In genomic region chr17:16584273-16584995, GRCh38 we compare ENCODE assay signal across 1 cellular context.
TF ChIP-seq lines count a peak whose summit lies in the region.

No MANE protein-coding gene starts in this region.

TF ChIP-seq in HepG2, 621 proteins besides CTCF, POLR2A, EP300 and RAD21 (continued from another document):
- peak; percentile 72 to 87 for TF ChIP-seq HMGXB4 (CRISPR knock-in tag; IDR thresholded peaks at IDR 0.05; ENCODE audit: borderline replicate concordance in 1 of 2, low read depth in 1 of 2)
- TF ChIP-seq IRF2 (CRISPR knock-in tag; IDR thresholded peaks at IDR 0.05): peak; percentile 59
- TF ChIP-seq AHR (CRISPR knock-in tag; IDR thresholded peaks at IDR 0.05): 0 out of 2 replicates have a peak, but pooled peaks have one; percentile 67
- TF ChIP-seq STAT5B (CRISPR knock-in tag; IDR thresholded peaks at IDR 0.05): no peak
- no peak for TF ChIP-seq REXO4 (CRISPR knock-in tag; IDR thresholded peaks at IDR 0.05; ENCODE audit: borderline replicate concordance)
- TF ChIP-seq ZFP91 (CRISPR knock-in tag; IDR thresholded peaks at IDR 0.05; ENCODE audit: borderline replicate concordance): peak; percentile 50; the same call in 1 of the 2 replicates
- no peak for TF ChIP-seq SYNCRIP (IDR thresholded peaks at IDR 0.05; ENCODE audit: insufficient read depth, low read depth, low read length)
- TF ChIP-seq ZNF619 (CRISPR knock-in tag; IDR thresholded peaks at IDR 0.05): no peak; the same call in 1 of the 2 replicates
- no peak for TF ChIP-seq ATAD3A (CRISPR knock-in tag; IDR thresholded peaks at IDR 0.05)
- no peak for TF ChIP-seq ZNF224 (CRISPR knock-in tag; IDR thresholded peaks at IDR 0.05)
- peak; percentile 100 for TF ChIP-seq ZSCAN21 (CRISPR knock-in tag; IDR thresholded peaks at IDR 0.05; ENCODE audit: borderline replicate concordance)
- TF ChIP-seq NR2F1 (CRISPR knock-in tag; IDR thresholded peaks at IDR 0.05): no peak
- TF ChIP-seq ZNF570 (CRISPR knock-in tag; IDR thresholded peaks at IDR 0.05; ENCODE audit: borderline replicate concordance): no peak
- TF ChIP-seq RBM39 (IDR thresholded peaks at IDR 0.05; ENCODE audit: low read depth, low read length, poor library complexity, severe bottlenecking): no peak
- TF ChIP-seq REPIN1 (CRISPR knock-in tag; IDR thresholded peaks at IDR 0.05; ENCODE audit: borderline replicate concordance, low read depth): no peak
- no peak for TF ChIP-seq ZNF530 (CRISPR knock-in tag; IDR thresholded peaks at IDR 0.05; ENCODE audit: low read depth)
- no peak; the same call in 1 of the 2 replicates for TF ChIP-seq ZNF598 (CRISPR knock-in tag; IDR thresholded peaks at IDR 0.05; ENCODE audit: borderline replicate concordance)
- no peak for TF ChIP-seq BATF2 (CRISPR knock-in tag; IDR thresholded peaks at IDR 0.05)
- peak; percentile 83 for TF ChIP-seq ZNF274 (CRISPR knock-in tag; IDR thresholded peaks at IDR 0.05)
- no peak for TF ChIP-seq NFIB (CRISPR knock-in tag; IDR thresholded peaks at IDR 0.05; ENCODE audit: borderline replicate concordance)
- 0 out of 2 replicates have a peak, but pooled peaks have one; percentile 39 for TF ChIP-seq ZNF230 (CRISPR knock-in tag; IDR thresholded peaks at IDR 0.05)
- TF ChIP-seq POLR2AphosphoS5 (IDR thresholded peaks at IDR 0.05; ENCODE audit: low read depth, low read length): peak; percentile 54; the same call in 1 of the 2 replicates
- no peak for TF ChIP-seq KLF12 (CRISPR knock-in tag; IDR thresholded peaks at IDR 0.05; ENCODE audit: borderline replicate concordance)
- no peak for TF ChIP-seq IRF1 (CRISPR knock-in tag; IDR thresholded peaks at IDR 0.05; ENCODE audit: low read depth)
